Comparison of ENCODE assay signal across 20 cellular contexts in the genomic region with DNA sequence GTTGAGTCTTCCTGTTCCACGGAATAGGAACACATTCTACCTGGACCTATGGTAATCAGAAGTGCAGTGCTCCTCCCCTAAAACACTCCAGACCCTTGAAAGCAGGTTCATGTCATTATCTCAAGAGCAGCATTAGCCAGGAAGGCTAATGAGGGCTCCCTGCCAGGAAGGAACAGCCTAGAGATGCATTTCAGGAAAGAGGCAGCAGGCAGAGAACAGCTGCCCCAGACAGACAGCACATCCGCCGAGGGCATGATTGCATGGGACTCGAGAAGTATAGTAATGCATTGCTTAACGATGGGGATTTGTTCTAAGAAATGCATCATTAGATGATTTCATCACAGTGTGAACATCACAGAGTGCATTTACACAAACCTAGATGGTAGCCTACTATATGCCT.
DNase-seq lines count a peak whose midpoint lies in the region; ATAC-seq, FAIRE-seq and TF ChIP-seq lines count a peak whose summit lies in the region.
"Had no signal": no experiment of that assay in that cellular context is flagged by ENCODE, and none has a peak within 500 bp of the region (broad histone marks: within the 10 kb centered on the region; RNA-seq: fewer than 3 reads in every experiment).

No MANE protein-coding gene starts in this region.

- no peak for ATAC-seq in GM21737 (IDR thresholded peaks at IDR 0.05; ENCODE audit: unreplicated experiment)

- DNase-seq in GM18507 (ENCODE audit: extremely low spot score, insufficient read length, low read depth) (no peak), NCI-H187 treated with DMSO at 0.1 percent for 48 hours (lab: John Stamatoyannopoulos, UW) (peak; percentile 96), RPMI7951 (ENCODE audit: low read depth) (peak; percentile 47), neural progenitor cell (ENCODE audit: low spot score) (no peak), H4 (ENCODE audit: low spot score) (no peak)
- no peak for DNase-seq in activated T-helper 1 cell treated with anti-CD3 and anti-CD28 coated beads, Interleukin-12 subunit alpha, Interleukin-12 subunit beta, Interleukin-2, Interleukin-4 antibody, amounts not matched to agents 30 ng/mL and 10 ng/mL and 1 ng/mL, durations not matched to agents 14 hours and 24 hours and 36 hours (ENCODE audit: low spot score)
- DNase-seq: activated CD4-positive, alpha-beta T cell treated with anti-CD3 and anti-CD28 coated beads for 48 hours; activated CD8-positive, alpha-beta memory T cell treated with anti-CD3 and anti-CD28 coated beads, Interleukin-2, amount 50 U/mL, for 48 hours; activated naive CD4-positive, alpha-beta T cell treated with Interleukin-2 at 50 U/mL for 16 hours; NCI-H1694; posterior cingulate gyrus; SHP77 treated with DMSO at 0.1 percent for 48 hours; small intestine; T1000 had no signal

- H3F3A ChIP-seq in neural progenitor cell (ENCODE audit: low read depth) = no peaks in the 10 kb centered on the region

- peak; percentile 52 for FAIRE-seq in GM18507 (lab: Jason Lieb, UNC)
- FAIRE-seq: small intestine had no signal

- H3K4me2 ChIP-seq in neural progenitor cell = no peak overlapping the region
- H3K4me2 ChIP-seq: KMS-11 had no signal

- no peaks in the 10 kb centered on the region for H3K36me3 ChIP-seq in neural progenitor cell
- H3K36me3 ChIP-seq: thoracic aorta had no signal

- peaks cover 13% of the 10 kb centered on the region for H3K4me1 Mint-ChIP-seq in neural progenitor cell
- no peaks in the 10 kb centered on the region for H3K4me1 Mint-ChIP-seq in activated T-helper 1 cell treated with anti-CD3 and anti-CD28 coated beads, Interleukin-12 subunit alpha, Interleukin-12 subunit beta, Interleukin-2, Interleukin-4 antibody, amounts not matched to agents 30 ng/mL and 10 ng/mL and 1 ng/mL, durations not matched to agents 14 hours and 24 hours and 36 hours (ENCODE audit: low read depth)
- H3K4me1 Mint-ChIP-seq: B cell had no signal

- no peak for TF ChIP-seq CTCF in neural progenitor cell (IDR thresholded peaks at IDR 0.05)

- H3K9me3 Mint-ChIP-seq in neural progenitor cell = no peaks in the 10 kb centered on the region
- no peaks in the 10 kb centered on the region for H3K9me3 Mint-ChIP-seq in activated T-helper 1 cell treated with anti-CD3 and anti-CD28 coated beads, Interleukin-12 subunit alpha, Interleukin-12 subunit beta, Interleukin-2, Interleukin-4 antibody, amounts not matched to agents 30 ng/mL and 10 ng/mL and 1 ng/mL, durations not matched to agents 14 hours and 24 hours and 36 hours

- H3K4me3 Mint-ChIP-seq in neural progenitor cell = no peak overlapping the region
- no peak overlapping the region for H3K4me3 Mint-ChIP-seq in activated T-helper 1 cell treated with anti-CD3 and anti-CD28 coated beads, Interleukin-12 subunit alpha, Interleukin-12 subunit beta, Interleukin-2, Interleukin-4 antibody, amounts not matched to agents 30 ng/mL and 10 ng/mL and 1 ng/mL, durations not matched to agents 14 hours and 24 hours and 36 hours
- H3K4me3 Mint-ChIP-seq: B cell had no signal

- no peaks in the 10 kb centered on the region for H4K20me1 ChIP-seq in neural progenitor cell (ENCODE audit: low read depth)

- H3K4me1 ChIP-seq in neural progenitor cell = no peaks in the 10 kb centered on the region

- H3K36me3 Mint-ChIP-seq in neural progenitor cell = no peaks in the 10 kb centered on the region
- H3K36me3 Mint-ChIP-seq in activated T-helper 1 cell treated with anti-CD3 and anti-CD28 coated beads, Interleukin-12 subunit alpha, Interleukin-12 subunit beta, Interleukin-2, Interleukin-4 antibody, amounts not matched to agents 30 ng/mL and 10 ng/mL and 1 ng/mL, durations not matched to agents 14 hours and 24 hours and 36 hours (ENCODE audit: low read depth) = no peaks in the 10 kb centered on the region

- no peak overlapping the region for H3K27ac ChIP-seq in neural progenitor cell
- H3K27ac ChIP-seq: coronary artery, epithelial cell of prostate, KMS-11, thoracic aorta had no signal

- peak overlapping the region; percentile 5 for H3K27ac Mint-ChIP-seq in neural progenitor cell
- H3K27ac Mint-ChIP-seq in activated T-helper 1 cell treated with anti-CD3 and anti-CD28 coated beads, Interleukin-12 subunit alpha, Interleukin-12 subunit beta, Interleukin-2, Interleukin-4 antibody, amounts not matched to agents 30 ng/mL and 10 ng/mL and 1 ng/mL, durations not matched to agents 14 hours and 24 hours and 36 hours = no peak overlapping the region
- H3K27ac Mint-ChIP-seq: B cell had no signal

- no peaks in the 10 kb centered on the region for H3K27me3 ChIP-seq in neural progenitor cell

- H3K9ac ChIP-seq in neural progenitor cell = no peak overlapping the region
- H3K9ac ChIP-seq: KMS-11 had no signal

- no peak overlapping the region for H3K4me3 ChIP-seq in neural progenitor cell
- H3K4me3 ChIP-seq: coronary artery, thoracic aorta had no signal

- H3K27me3 Mint-ChIP-seq in neural progenitor cell (ENCODE audit: insufficient read depth, low read depth) = no peaks in the 10 kb centered on the region
- H3K27me3 Mint-ChIP-seq in activated T-helper 1 cell treated with anti-CD3 and anti-CD28 coated beads, Interleukin-12 subunit alpha, Interleukin-12 subunit beta, Interleukin-2, Interleukin-4 antibody, amounts not matched to agents 30 ng/mL and 10 ng/mL and 1 ng/mL, durations not matched to agents 14 hours and 24 hours and 36 hours (ENCODE audit: insufficient read depth) = peaks cover 3% of the 10 kb centered on the region

- intact Hi-C loops in activated T-helper 1 cell treated with anti-CD3 and anti-CD28 coated beads, Interleukin-12 subunit alpha, Interleukin-12 subunit beta, Interleukin-2, Interleukin-4 antibody, amounts not matched to agents 30 ng/mL and 10 ng/mL and 1 ng/mL, durations not matched to agents 14 hours and 24 hours and 36 hours (cut with micrococcal nuclease) = no loop called here

- H3K9me3 ChIP-seq in neural progenitor cell (ENCODE audit: low read depth) = no peaks in the 10 kb centered on the region
- H3K9me3 ChIP-seq: thoracic aorta had no signal

- no peak overlapping the region for H2AFZ ChIP-seq in neural progenitor cell (replicated peaks)

- H3K79me2 ChIP-seq in neural progenitor cell (ENCODE audit: low read depth) = no peaks in the 10 kb centered on the region

Comparison
In these comparisons a context has a peak if more than half of its experiments do, and no peak if none do; other contexts are left out.
1. DNase-seq: peak in NCI-H187 treated with DMSO at 0.1 percent for 48 hours (single experiment) and RPMI7951 (single experiment); none in GM18507 (single experiment), neural progenitor cell (single experiment), H4 (single experiment) and activated T-helper 1 cell treated with anti-CD3 and anti-CD28 coated beads, Interleukin-12 subunit alpha, Interleukin-12 subunit beta, Interleukin-2, Interleukin-4 antibody, amounts not matched to agents 30 ng/mL and 10 ng/mL and 1 ng/mL, durations not matched to agents 14 hours and 24 hours and 36 hours (single experiment).